Comparison of ENCODE assay signal across 1 cellular context in genomic region chr1:54763814-54764131, GRCh38.
TF ChIP-seq lines count a peak whose summit lies in the region.

No MANE protein-coding gene starts in this region.

TF ChIP-seq in IMR-90, 13 proteins besides CTCF, POLR2A, EP300 and RAD21 (continued from another document):
- TF ChIP-seq USF2 (IDR thresholded peaks at IDR 0.05; ENCODE audit: low read depth, low read length): no peak
